21 cellular contexts compared by ENCODE assay signal in the genomic region with DNA sequence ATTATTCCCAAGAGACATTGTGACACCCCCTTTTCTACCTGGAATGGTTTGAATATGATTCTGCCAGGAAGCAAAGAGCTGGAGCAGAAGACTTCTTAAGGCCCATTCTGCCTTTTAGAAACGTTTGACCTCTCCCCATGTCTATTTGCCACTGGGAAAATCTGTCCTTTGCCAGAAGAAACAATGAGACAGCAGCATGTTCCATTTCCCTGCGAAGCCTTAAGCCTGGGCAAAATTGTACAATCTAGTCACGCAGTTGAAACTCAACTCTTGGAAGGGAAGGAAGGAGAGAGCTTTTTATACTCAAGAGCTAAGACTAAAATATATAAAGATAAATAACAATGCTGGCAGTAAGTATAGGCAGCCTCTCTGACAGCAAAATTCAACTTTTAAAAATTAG.
"Had no signal": no experiment of that assay in that cellular context is flagged by ENCODE, and none has a peak within 500 bp of the region (broad histone marks: within the 10 kb centered on the region; RNA-seq: fewer than 3 reads in every experiment).

No MANE protein-coding gene starts in this region.

- DNase-seq: Kasumi-1, MM.1S, NCI-H1092 treated with DMSO at 0.1 percent for 48 hours, NCI-H1436, NCI-H187, NCI-H2029, NCI-H2081 treated with DMSO at 0.1 percent for 48 hours, NCI-H2171, NCI-H226, NCI-H446, NCI-H510A, NCI-H524 treated with DMSO at 0.1 percent for 48 hours, NCI-H69, NCI-H774, SHP77, SK-N-SH had no signal

- H3K9me3 Mint-ChIP-seq: IgD-negative memory B cell had no signal

- H3K4me1 Mint-ChIP-seq: IgD-negative memory B cell had no signal

- ATAC-seq: K562 had no signal

- H3K9me3 ChIP-seq: SK-N-SH had no signal

- H3K27ac Mint-ChIP-seq: IgD-negative memory B cell had no signal

- H3K4me3 ChIP-seq: K562 had no signal

- H3K4me3 Mint-ChIP-seq: IgD-negative memory B cell had no signal

- H3K27ac ChIP-seq: HL-60, KMS-11, RWPE1 had no signal
